1 cellular context compared by ENCODE assay signal in genomic region chr15:41331833-41332787, GRCh38.
TF ChIP-seq lines count a peak whose summit lies in the region.

Gene OIP5, minus strand, starts transcription at chr15:41332591. Its CDS starts 30 bp downstream, at chr15:41332561.

TF ChIP-seq in GM12878, 131 proteins besides CTCF, POLR2A, EP300 and RAD21 (continued from another document and continues in another):
- TF ChIP-seq CUX1 (IDR thresholded peaks at IDR 0.05; ENCODE audit: insufficient replicate concordance, low read depth, low read length) (no peak), SRF (IDR thresholded peaks at IDR 0.05; ENCODE audit: low read depth in 2 of 2, low read length in 2 of 2) (no peak), TCF7 (IDR thresholded peaks at IDR 0.05; ENCODE audit: borderline replicate concordance) (no peak), PAX8 (IDR thresholded peaks at IDR 0.05) (no peak), GABPA (IDR thresholded peaks at IDR 0.05; ENCODE audit: low read depth) (no peak), SMAD1 (IDR thresholded peaks at IDR 0.05; ENCODE audit: low read depth, partially characterized antibody) (no peak), PAX5 (IDR thresholded peaks at IDR 0.05; ENCODE audit: borderline replicate concordance, low read depth, low read length) (peak; percentile 61; the same call in 1 of the 2 replicates), IKZF1 (conservative IDR thresholded peaks at IDR 0.05) (peak; percentile 84), BACH1 (IDR thresholded peaks at IDR 0.05; ENCODE audit: borderline replicate concordance) (peak; percentile 83), ATF7 (IDR thresholded peaks at IDR 0.05; ENCODE audit: low read depth) (no peak), ZZZ3 (IDR thresholded peaks at IDR 0.05; ENCODE audit: control insufficient read depth, insufficient read length, low read depth) (no peak), SP1 (IDR thresholded peaks at IDR 0.05; ENCODE audit: low read depth, low read length) (peak; percentile 86), RELA (IDR thresholded peaks at IDR 0.05; ENCODE audit: borderline replicate concordance, partially characterized antibody) (peak; percentile 20), RFX5 (IDR thresholded peaks at IDR 0.05; ENCODE audit: low read depth, low read length) (peak; percentile 74), YY1 (IDR thresholded peaks at IDR 0.05; ENCODE audit: low read depth, low read length) (peak; percentile 97), RUNX3 (IDR thresholded peaks at IDR 0.05; ENCODE audit: low read length) (peak; percentile 44; the same call in 1 of the 2 replicates), BCL3 (IDR thresholded peaks at IDR 0.05; ENCODE audit: borderline replicate concordance, insufficient read depth, low read depth, low read length, poor library complexity, severe bottlenecking) (no peak), JUNB (IDR thresholded peaks at IDR 0.05) (no peak), WRNIP1 (IDR thresholded peaks at IDR 0.05; ENCODE audit: borderline replicate concordance, low read depth, low read length) (no peak), CBX5 (IDR thresholded peaks at IDR 0.05; ENCODE audit: low read depth) (0 out of 2 replicates have a peak, but pooled peaks have one; percentile 14), IKZF2 (IDR thresholded peaks at IDR 0.05) (peak; percentile 73 to 84), STAT3 (IDR thresholded peaks at IDR 0.05; ENCODE audit: low read depth, low read length) (no peak), LARP7 (IDR thresholded peaks at IDR 0.05) (peak; percentile 86), ZNF274 (IDR thresholded peaks at IDR 0.05; ENCODE audit: insufficient read depth, insufficient read length) (no peak), SIN3A (IDR thresholded peaks at IDR 0.05; ENCODE audit: low read depth, low read length) (peak; percentile 99), E2F4 (IDR thresholded peaks at IDR 0.05; ENCODE audit: low read depth, low read length) (peak; percentile 93), MEF2B (IDR thresholded peaks at IDR 0.05; ENCODE audit: partially characterized antibody, poor library complexity, severe bottlenecking) (peak; percentile 77), NBN (IDR thresholded peaks at IDR 0.05) (0 out of 2 replicates have a peak, but pooled peaks have one; percentile 49), HCFC1 (IDR thresholded peaks at IDR 0.05; ENCODE audit: low read length) (no peak), FOXM1 (IDR thresholded peaks at IDR 0.05; ENCODE audit: low read depth, low read length) (no peak), TCF12 (IDR thresholded peaks at IDR 0.05; ENCODE audit: low read depth, low read length) (peak; percentile 35; the same call in 1 of the 2 replicates), HDAC2 (IDR thresholded peaks at IDR 0.05) (peak; percentile 93; the same call in 1 of the 2 replicates), HDAC6 (IDR thresholded peaks at IDR 0.05; ENCODE audit: unreplicated experiment) (no peak), CHD1 (IDR thresholded peaks at IDR 0.05; ENCODE audit: low read depth, low read length) (no peak), RB1 (IDR thresholded peaks at IDR 0.05; ENCODE audit: borderline replicate concordance) (peak; percentile 73; the same call in 1 of the 2 replicates), NRF1 (conservative IDR thresholded peaks at IDR 0.05; ENCODE audit: low read depth, low read length) (peak; percentile 29; the same call in 1 of the 2 replicates)
- TF ChIP-seq, protein P1, sequence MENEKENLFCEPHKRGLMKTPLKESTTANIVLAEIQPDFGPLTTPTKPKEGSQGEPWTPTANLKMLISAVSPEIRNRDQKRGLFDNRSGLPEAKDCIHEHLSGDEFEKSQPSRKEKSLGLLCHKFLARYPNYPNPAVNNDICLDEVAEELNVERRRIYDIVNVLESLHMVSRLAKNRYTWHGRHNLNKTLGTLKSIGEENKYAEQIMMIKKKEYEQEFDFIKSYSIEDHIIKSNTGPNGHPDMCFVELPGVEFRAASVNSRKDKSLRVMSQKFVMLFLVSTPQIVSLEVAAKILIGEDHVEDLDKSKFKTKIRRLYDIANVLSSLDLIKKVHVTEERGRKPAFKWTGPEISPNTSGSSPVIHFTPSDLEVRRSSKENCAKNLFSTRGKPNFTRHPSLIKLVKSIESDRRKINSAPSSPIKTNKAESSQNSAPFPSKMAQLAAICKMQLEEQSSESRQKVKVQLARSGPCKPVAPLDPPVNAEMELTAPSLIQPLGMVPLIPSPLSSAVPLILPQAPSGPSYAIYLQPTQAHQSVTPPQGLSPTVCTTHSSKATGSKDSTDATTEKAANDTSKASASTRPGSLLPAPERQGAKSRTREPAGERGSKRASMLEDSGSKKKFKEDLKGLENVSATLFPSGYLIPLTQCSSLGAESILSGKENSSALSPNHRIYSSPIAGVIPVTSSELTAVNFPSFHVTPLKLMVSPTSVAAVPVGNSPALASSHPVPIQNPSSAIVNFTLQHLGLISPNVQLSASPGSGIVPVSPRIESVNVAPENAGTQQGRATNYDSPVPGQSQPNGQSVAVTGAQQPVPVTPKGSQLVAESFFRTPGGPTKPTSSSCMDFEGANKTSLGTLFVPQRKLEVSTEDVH (IDR thresholded peaks at IDR 0.05; ENCODE audit: low read depth, partially characterized antibody): no peak
- TF ChIP-seq, protein P2, sequence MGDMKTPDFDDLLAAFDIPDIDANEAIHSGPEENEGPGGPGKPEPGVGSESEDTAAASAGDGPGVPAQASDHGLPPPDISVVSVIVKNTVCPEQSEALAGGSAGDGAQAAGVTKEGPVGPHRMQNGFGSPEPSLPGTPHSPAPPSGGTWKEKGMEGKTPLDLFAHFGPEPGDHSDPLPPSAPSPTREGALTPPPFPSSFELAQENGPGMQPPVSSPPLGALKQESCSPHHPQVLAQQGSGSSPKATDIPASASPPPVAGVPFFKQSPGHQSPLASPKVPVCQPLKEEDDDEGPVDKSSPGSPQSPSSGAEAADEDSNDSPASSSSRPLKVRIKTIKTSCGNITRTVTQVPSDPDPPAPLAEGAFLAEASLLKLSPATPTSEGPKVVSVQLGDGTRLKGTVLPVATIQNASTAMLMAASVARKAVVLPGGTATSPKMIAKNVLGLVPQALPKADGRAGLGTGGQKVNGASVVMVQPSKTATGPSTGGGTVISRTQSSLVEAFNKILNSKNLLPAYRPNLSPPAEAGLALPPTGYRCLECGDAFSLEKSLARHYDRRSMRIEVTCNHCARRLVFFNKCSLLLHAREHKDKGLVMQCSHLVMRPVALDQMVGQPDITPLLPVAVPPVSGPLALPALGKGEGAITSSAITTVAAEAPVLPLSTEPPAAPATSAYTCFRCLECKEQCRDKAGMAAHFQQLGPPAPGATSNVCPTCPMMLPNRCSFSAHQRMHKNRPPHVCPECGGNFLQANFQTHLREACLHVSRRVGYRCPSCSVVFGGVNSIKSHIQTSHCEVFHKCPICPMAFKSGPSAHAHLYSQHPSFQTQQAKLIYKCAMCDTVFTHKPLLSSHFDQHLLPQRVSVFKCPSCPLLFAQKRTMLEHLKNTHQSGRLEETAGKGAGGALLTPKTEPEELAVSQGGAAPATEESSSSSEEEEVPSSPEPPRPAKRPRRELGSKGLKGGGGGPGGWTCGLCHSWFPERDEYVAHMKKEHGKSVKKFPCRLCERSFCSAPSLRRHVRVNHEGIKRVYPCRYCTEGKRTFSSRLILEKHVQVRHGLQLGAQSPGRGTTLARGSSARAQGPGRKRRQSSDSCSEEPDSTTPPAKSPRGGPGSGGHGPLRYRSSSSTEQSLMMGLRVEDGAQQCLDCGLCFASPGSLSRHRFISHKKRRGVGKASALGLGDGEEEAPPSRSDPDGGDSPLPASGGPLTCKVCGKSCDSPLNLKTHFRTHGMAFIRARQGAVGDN (IDR thresholded peaks at IDR 0.05): no peak
- TF ChIP-seq, protein P3, sequence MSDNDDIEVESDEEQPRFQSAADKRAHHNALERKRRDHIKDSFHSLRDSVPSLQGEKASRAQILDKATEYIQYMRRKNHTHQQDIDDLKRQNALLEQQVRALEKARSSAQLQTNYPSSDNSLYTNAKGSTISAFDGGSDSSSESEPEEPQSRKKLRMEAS (IDR thresholded peaks at IDR 0.05; ENCODE audit: low read depth, low read length): peak; percentile 88
- TF ChIP-seq, protein P4, sequence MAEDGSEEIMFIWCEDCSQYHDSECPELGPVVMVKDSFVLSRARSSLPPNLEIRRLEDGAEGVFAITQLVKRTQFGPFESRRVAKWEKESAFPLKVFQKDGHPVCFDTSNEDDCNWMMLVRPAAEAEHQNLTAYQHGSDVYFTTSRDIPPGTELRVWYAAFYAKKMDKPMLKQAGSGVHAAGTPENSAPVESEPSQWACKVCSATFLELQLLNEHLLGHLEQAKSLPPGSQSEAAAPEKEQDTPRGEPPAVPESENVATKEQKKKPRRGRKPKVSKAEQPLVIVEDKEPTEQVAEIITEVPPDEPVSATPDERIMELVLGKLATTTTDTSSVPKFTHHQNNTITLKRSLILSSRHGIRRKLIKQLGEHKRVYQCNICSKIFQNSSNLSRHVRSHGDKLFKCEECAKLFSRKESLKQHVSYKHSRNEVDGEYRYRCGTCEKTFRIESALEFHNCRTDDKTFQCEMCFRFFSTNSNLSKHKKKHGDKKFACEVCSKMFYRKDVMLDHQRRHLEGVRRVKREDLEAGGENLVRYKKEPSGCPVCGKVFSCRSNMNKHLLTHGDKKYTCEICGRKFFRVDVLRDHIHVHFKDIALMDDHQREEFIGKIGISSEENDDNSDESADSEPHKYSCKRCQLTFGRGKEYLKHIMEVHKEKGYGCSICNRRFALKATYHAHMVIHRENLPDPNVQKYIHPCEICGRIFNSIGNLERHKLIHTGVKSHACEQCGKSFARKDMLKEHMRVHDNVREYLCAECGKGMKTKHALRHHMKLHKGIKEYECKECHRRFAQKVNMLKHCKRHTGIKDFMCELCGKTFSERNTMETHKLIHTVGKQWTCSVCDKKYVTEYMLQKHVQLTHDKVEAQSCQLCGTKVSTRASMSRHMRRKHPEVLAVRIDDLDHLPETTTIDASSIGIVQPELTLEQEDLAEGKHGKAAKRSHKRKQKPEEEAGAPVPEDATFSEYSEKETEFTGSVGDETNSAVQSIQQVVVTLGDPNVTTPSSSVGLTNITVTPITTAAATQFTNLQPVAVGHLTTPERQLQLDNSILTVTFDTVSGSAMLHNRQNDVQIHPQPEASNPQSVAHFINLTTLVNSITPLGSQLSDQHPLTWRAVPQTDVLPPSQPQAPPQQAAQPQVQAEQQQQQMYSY (CRISPR knock-in tag; IDR thresholded peaks at IDR 0.05): no peak
- TF ChIP-seq, protein P5, sequence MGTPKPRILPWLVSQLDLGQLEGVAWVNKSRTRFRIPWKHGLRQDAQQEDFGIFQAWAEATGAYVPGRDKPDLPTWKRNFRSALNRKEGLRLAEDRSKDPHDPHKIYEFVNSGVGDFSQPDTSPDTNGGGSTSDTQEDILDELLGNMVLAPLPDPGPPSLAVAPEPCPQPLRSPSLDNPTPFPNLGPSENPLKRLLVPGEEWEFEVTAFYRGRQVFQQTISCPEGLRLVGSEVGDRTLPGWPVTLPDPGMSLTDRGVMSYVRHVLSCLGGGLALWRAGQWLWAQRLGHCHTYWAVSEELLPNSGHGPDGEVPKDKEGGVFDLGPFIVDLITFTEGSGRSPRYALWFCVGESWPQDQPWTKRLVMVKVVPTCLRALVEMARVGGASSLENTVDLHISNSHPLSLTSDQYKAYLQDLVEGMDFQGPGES (IDR thresholded peaks at IDR 0.05): peak; percentile 49; the same call in 1 of the 2 replicates
